Comparison of ENCODE assay signal across 8 cellular contexts in the genomic region with DNA sequence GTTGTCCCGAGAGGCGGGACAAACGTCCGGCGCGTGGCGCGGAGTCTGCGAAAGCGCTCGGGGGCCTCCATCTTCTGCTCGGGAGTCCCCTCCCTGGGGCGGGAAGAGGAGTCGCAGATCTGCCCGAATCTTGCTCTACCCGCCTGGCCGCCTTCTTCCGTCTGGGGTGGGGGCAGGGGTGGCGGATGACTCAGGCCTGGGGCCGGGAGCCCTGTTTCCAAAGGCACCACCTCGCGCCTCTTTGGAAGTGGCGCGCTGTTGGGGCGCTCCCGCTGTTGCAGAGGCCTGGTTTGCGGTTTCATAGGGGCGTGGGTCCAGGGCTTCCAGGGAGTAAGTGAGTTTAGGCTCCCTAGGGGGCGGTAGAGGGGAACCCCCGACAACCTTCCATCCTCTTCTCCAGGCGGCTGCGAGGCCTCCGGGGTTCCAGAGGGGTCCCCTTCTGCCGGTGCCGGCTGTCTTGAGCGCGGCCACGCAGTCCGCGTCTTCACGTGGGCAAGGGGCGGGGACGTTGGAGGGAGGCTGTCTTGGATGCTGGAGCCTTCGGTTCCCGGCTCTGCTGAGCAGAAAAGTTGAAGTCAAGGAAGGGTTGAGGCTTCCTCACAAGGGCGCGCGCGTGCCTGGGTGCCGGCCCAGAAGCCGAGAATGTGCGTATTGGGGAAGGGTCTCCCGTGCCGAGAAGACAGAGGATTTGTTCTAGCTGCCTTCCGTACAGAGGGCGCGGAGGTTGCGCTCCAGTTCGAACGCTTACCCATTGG. TPM values are rescaled to one million over a fixed set of nuclear protein-coding genes. Genes with fewer than 3 reads are reported as not detected.
DNase-seq lines count a peak whose midpoint lies in the region; ATAC-seq and TF ChIP-seq lines count a peak whose summit lies in the region.

No MANE protein-coding gene starts in this region.

- POLR2A ChIA-PET in Caco-2 (lab: Charles Lee) = interaction anchor here (0.6 kb wide), 1 partner anchor 47 kb away, joined by 6 read pairs; no protein-coding TSS in a partner anchor

- no peaks in the 10 kb centered on the region for H3K27me3 Mint-ChIP-seq in Caco-2 (ENCODE audit: insufficient read depth, unreplicated experiment)

- peaks cover 3% of the 10 kb centered on the region; the same call in 1 of the 2 replicates for H3F3A ChIP-seq in GM23248 (ENCODE audit: insufficient read depth)

- H3K4me2 ChIP-seq in GM23248 (ENCODE audit: unreplicated experiment) = no peak overlapping the region

- H3K9ac ChIP-seq in GM23248 = no peak overlapping the region

- peaks cover 25% of the 10 kb centered on the region for H3K36me3 Mint-ChIP-seq in Caco-2 (ENCODE audit: insufficient read depth, unreplicated experiment)

- H3K9me3 ChIP-seq in GM23248 (ENCODE audit: low read depth) (no peaks in the 10 kb centered on the region), Caco-2 (no peaks in the 10 kb centered on the region)

- TF ChIP-seq CTCF in AG10803 (conservative IDR thresholded peaks at IDR 0.05; ENCODE audit: low read length) (peak; percentile 48), astrocyte of the spinal cord (IDR thresholded peaks at IDR 0.05; ENCODE audit: low read depth, low read length) (peak; percentile 50), Caco-2 (IDR thresholded peaks at IDR 0.05; ENCODE audit: insufficient read depth in 1 of 2, low read depth in 1 of 2, low read length in 1 of 2, severe bottlenecking in 1 of 2, unreplicated experiment in 1 of 2) (peak in 1 of 2 experiments; percentile 69)

- H3K4me3 ChIP-seq in AG10803 (ENCODE audit: low read length) (no peak overlapping the region), GM23248 (no peak overlapping the region), astrocyte of the spinal cord (ENCODE audit: low read depth, low read length) (no peak overlapping the region), Caco-2 (ENCODE audit: low read depth, low read length) (no peak overlapping the region)

- BruUV-seq in Caco-2 (replicated peaks; lab: Mats Ljungman, UMichigan) = no TSS peak

- H3K4me1 Mint-ChIP-seq in Caco-2 (ENCODE audit: low read depth, unreplicated experiment) = peaks cover 7% of the 10 kb centered on the region

- no peak for ATAC-seq in GM21619 (IDR thresholded peaks at IDR 0.05; ENCODE audit: unreplicated experiment)
- no peak for ATAC-seq in GM19452 (IDR thresholded peaks at IDR 0.05; ENCODE audit: unreplicated experiment)

- peaks cover 5% of the 10 kb centered on the region for H3K4me1 ChIP-seq in GM23248 (ENCODE audit: insufficient read depth)
- H3K4me1 ChIP-seq in Caco-2 = peaks cover 11% of the 10 kb centered on the region; the same call in 1 of the 2 replicates

- no peak overlapping the region for H3K4me3 Mint-ChIP-seq in Caco-2 (ENCODE audit: unreplicated experiment)

- no peaks in the 10 kb centered on the region for H3K9me2 ChIP-seq in GM23248 (ENCODE audit: insufficient read depth)

- CTCF ChIA-PET in Caco-2 (lab: Charles Lee) = no interaction called here

- no peak overlapping the region for H3K27ac Mint-ChIP-seq in Caco-2 (ENCODE audit: unreplicated experiment)

- H3K79me2 ChIP-seq in GM23248 (ENCODE audit: insufficient read depth) = peaks cover 23% of the 10 kb centered on the region

- 37 to 40% methylated on average over 50 to 60 of the region's 60 CpGs for WGBS in GM23248 (ENCODE audit: low coverage in 1 of 2, low lambda C conversion rate in 2 of 2, missing lambda C conversion rate in 2 of 2), 2 experiments

- H2AFZ ChIP-seq in GM23248 = no peak overlapping the region

- no peaks in the 10 kb centered on the region; the same call in 1 of the 2 replicates for H3K27me3 ChIP-seq in GM23248 (replicated peaks; ENCODE audit: insufficient read depth)
- no peaks in the 10 kb centered on the region for H3K27me3 ChIP-seq in Caco-2 (replicated peaks; ENCODE audit: control insufficient read depth, insufficient read depth, low read length)

- H4K20me1 ChIP-seq in GM23248 (ENCODE audit: insufficient read depth) = no peaks in the 10 kb centered on the region

- H3K9me3 Mint-ChIP-seq in Caco-2 (ENCODE audit: unreplicated experiment) = no peaks in the 10 kb centered on the region

- in situ Hi-C loops in GM23248 (cut with MboI) = loop anchor here (10.0 kb wide), 1 partner anchor 348 kb away; no protein-coding TSS in a partner anchor
- in situ Hi-C loops in astrocyte of the spinal cord (cut with HindIII; ENCODE audit: low sequenced_read_pairs) = no loop called here

- no peak overlapping the region for H3K27ac ChIP-seq in GM23248

- intact Hi-C loops in Caco-2 (cut with micrococcal nuclease; ENCODE audit: unreplicated experiment) = loop anchor here (5.0 kb wide), 1 partner anchor 346 kb away; no protein-coding TSS in a partner anchor

- DNase-seq in AG10803 (ENCODE audit: low read depth) = peak; percentile 36
- DNase-seq in GM23248 = peak; percentile 52
- DNase-seq in astrocyte of the spinal cord (ENCODE audit: low read depth, low spot score) = peak; percentile 25
- peak; percentile 83 for DNase-seq in left kidney (ENCODE audit: low read depth, low spot score)
- DNase-seq in dedifferentiated amniotic fluid mesenchymal stem cell (ENCODE audit: extremely low spot score) = no peak
- no peak for DNase-seq in Caco-2

- H3K36me3 ChIP-seq in GM23248 (ENCODE audit: low read depth) = peaks cover under 1% of the 10 kb centered on the region; the same call in 1 of the 2 replicates
- no peaks in the 10 kb centered on the region for H3K36me3 ChIP-seq in Caco-2 (ENCODE audit: control insufficient read depth, insufficient read depth, low read length)

RNA-seq across cellular contexts. Expression of gene TFAP2C, which starts 2.6 kb away (rescaled TPM):
- 12.3 and 12.8 TPM in 2 replicates for total RNA-seq in GM23248 (2014; rRNA removed; shearing (Covaris generic))
- 16.6 and 19.0 TPM in 2 replicates for polyA plus RNA-seq in GM23248 (2016; fragmentation: Nextera tagmentation; extraction: Ambion mirVana)
- 25.3 and 27.9 TPM in 2 replicates for total RNA-seq in Caco-2 (2022)

Comparison
In these comparisons a context has a peak if more than half of its experiments do, and no peak if none do; other contexts are left out.
1. DNase-seq: peak in AG10803 (single experiment), GM23248 (single experiment), astrocyte of the spinal cord (single experiment) and left kidney (single experiment); none in dedifferentiated amniotic fluid mesenchymal stem cell (single experiment) and Caco-2 (0 of 2).